Comparison of ENCODE assay signal across 8 cellular contexts in genomic region chr21:17611414-17612022, GRCh38. TPM values are rescaled to one million over a fixed set of nuclear protein-coding genes. Genes with fewer than 3 reads are reported as not detected.
DNase-seq lines count a peak whose midpoint lies in the region; ATAC-seq and TF ChIP-seq lines count a peak whose summit lies in the region.

No MANE protein-coding gene starts in this region.

- peak overlapping the region; percentile 87 to 97 for H3K4me3 ChIP-seq in CD4-positive, alpha-beta memory T cell (ENCODE audit: low read length in 2 of 2)
- H3K4me3 ChIP-seq in mucosa of descending colon: peak overlapping the region; percentile 89

- peak overlapping the region; percentile 91 to 99 (median 95) for H3K4me3 Mint-ChIP-seq in CD4-positive, alpha-beta memory T cell

- intact Hi-C loops in CD4-positive, alpha-beta memory T cell (cut with micrococcal nuclease): loop anchor here (1.0 to 5.0 kb wide), 5 partner anchors 98 to 1879 kb away; partner anchors contain the start of genes C21orf91 and CXADR
- intact Hi-C loops in mucosa of descending colon (cut with DNase I, micrococcal nuclease): no loop called here

- no peaks in the 10 kb centered on the region for H3K36me3 ChIP-seq in CD4-positive, alpha-beta memory T cell (ENCODE audit: insufficient read depth, low read length)
- no peaks in the 10 kb centered on the region for H3K36me3 ChIP-seq in mucosa of descending colon (ENCODE audit: low read depth)

- no peak for TF ChIP-seq CTCF in mucosa of descending colon (IDR thresholded peaks at IDR 0.05)

- CTCF ChIA-PET in CD4-positive, alpha-beta memory T cell (lab: Charles Lee; ENCODE audit: partially characterized antibody): interaction anchor here (0.9 to 3.5 kb wide), 4 partner anchors 11 to 100 kb away, joined by 3 to 23 read pairs (median 6); no protein-coding TSS in a partner anchor

- no peaks in the 10 kb centered on the region for H3K27me3 Mint-ChIP-seq in CD4-positive, alpha-beta memory T cell

- peaks cover 27% of the 10 kb centered on the region for H3K4me1 ChIP-seq in CD4-positive, alpha-beta memory T cell (ENCODE audit: insufficient read depth, low read length)
- peaks cover 36% of the 10 kb centered on the region for H3K4me1 ChIP-seq in mucosa of descending colon (ENCODE audit: low read depth)

- peak overlapping the region; percentile 84 for H3K27ac ChIP-seq in CD4-positive, alpha-beta memory T cell (ENCODE audit: low read depth, low read length)
- peak overlapping the region; percentile 73 for H3K27ac ChIP-seq in epithelial cell of prostate

- H3K4me1 Mint-ChIP-seq in CD4-positive, alpha-beta memory T cell: peaks cover 17 to 50% (median 25%) of the 10 kb centered on the region in 4 donors

- H3K27ac Mint-ChIP-seq in CD4-positive, alpha-beta memory T cell: peak overlapping the region; percentile 95 to 100 (median 99)

- no peaks in the 10 kb centered on the region for H3K27me3 ChIP-seq in CD4-positive, alpha-beta memory T cell (ENCODE audit: insufficient read depth, low read length)

- no peaks in the 10 kb centered on the region for H3K9me3 Mint-ChIP-seq in CD4-positive, alpha-beta memory T cell

- H3K36me3 Mint-ChIP-seq in CD4-positive, alpha-beta memory T cell: peaks cover 6 to 24% of the 10 kb centered on the region in 2 donors

- peak; percentile 80 to 91 (median 84) for DNase-seq in CD4-positive, alpha-beta memory T cell
- peak; percentile 78 for DNase-seq in NOMO-1 treated with DMSO at 0.1 percent for 48 hours (lab: John Stamatoyannopoulos, UW; ENCODE audit: unreplicated experiment)
- DNase-seq in activated CD8-positive, alpha-beta memory T cell treated with anti-CD3 and anti-CD28 coated beads, Interleukin-2, amount 50 U/mL, for 48 hours: peak; percentile 86
- DNase-seq in epithelial cell of prostate (ENCODE audit: low read depth, low spot score): peak; percentile 61
- peak; percentile 81 to 88 (median 84) for DNase-seq in mucosa of descending colon
- DNase-seq in stimulated activated CD8-positive, alpha-beta memory T cell treated with anti-CD3 and anti-CD28 coated beads, Interleukin-2, amount 100 ng/mL, for 48 hours (ENCODE audit: low read depth in 2 of 2): peak; percentile 61 to 76

- POLR2A ChIA-PET in CD4-positive, alpha-beta memory T cell (lab: Charles Lee; ENCODE audit: partially characterized antibody): interaction anchor here (0.6 to 3.2 kb wide), 13 partner anchors 9 to 208 kb away, joined by 3 to 15 read pairs (median 5); partner anchors contain the start of genes C21orf91 and CXADR

- peak; percentile 63 for ATAC-seq in GM19351 (IDR thresholded peaks at IDR 0.05; ENCODE audit: unreplicated experiment)
- ATAC-seq in HG03469 (IDR thresholded peaks at IDR 0.05; ENCODE audit: unreplicated experiment): peak; percentile 46
- peak; percentile 65 for ATAC-seq in mucosa of descending colon

- H3K9me3 ChIP-seq in CD4-positive, alpha-beta memory T cell (ENCODE audit: control insufficient read depth in 1 of 2, low read length in 2 of 2): no peaks in the 10 kb centered on the region
- no peaks in the 10 kb centered on the region for H3K9me3 ChIP-seq in mucosa of descending colon

RNA-seq across cellular contexts. Expression of gene BTG3, which starts 1.2 kb away (rescaled TPM):
- total RNA-seq in CD4-positive, alpha-beta memory T cell: 10 to 100 TPM; 19.2 to 20.6 TPM
- polyA plus RNA-seq in CD4-positive, alpha-beta memory T cell: 10 to 100 TPM in 1 of 2 donors, 1 to 10 TPM in 1; 9.7 to 12.6 TPM
- 10 to 100 TPM; 17.5 to 29.6 (median 19.0) TPM for total RNA-seq in mucosa of descending colon

Comparison
In these comparisons a context has a peak if more than half of its experiments do, and no peak if none do; other contexts are left out.
1. Peak in every context shown above with its lines: DNase-seq, ATAC-seq, H3K4me3 ChIP-seq and H3K27ac ChIP-seq.